ENCODE assay signal across 10 cellular contexts in the genomic region with DNA sequence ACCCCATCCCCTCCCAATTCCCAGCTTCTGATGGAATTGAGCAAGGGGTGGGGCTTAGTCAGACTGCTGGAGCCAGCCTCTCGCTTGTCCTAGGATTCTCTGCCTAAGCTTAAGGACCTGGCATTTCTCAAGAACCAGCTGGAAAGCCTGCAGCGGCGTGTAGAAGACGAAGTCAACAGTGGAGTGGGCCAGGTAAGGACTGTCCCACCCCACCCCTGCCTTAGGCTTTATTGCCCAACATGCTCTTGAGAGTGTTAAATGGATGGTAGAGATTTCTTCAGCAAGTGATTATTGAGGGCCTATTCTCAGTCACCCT.
DNase-seq lines count a peak whose midpoint lies in the region; TF ChIP-seq lines count a peak whose summit lies in the region.
"Had no signal": no experiment of that assay in that cellular context is flagged by ENCODE, and none has a peak within 500 bp of the region (broad histone marks: within the 10 kb centered on the region; RNA-seq: fewer than 3 reads in every experiment).

No MANE protein-coding gene starts in this region.

- no peaks in the 10 kb centered on the region for H3K9me3 ChIP-seq in tibial artery

- no peaks in the 10 kb centered on the region for H3K27me3 Mint-ChIP-seq in activated naive CD4-positive, alpha-beta T cell treated with anti-CD3 and anti-CD28 coated beads, Interleukin-2, amount 10 ng/mL, durations not matched to agents 7 days and 5 days
- H3K27me3 Mint-ChIP-seq in activated naive CD8-positive, alpha-beta T cell: no peaks in the 10 kb centered on the region

- H3K36me3 Mint-ChIP-seq in activated naive CD4-positive, alpha-beta T cell treated with anti-CD3 and anti-CD28 coated beads, Interleukin-2, amount 10 ng/mL, durations not matched to agents 7 days and 5 days: peaks cover 38% of the 10 kb centered on the region
- H3K36me3 Mint-ChIP-seq in activated naive CD8-positive, alpha-beta T cell: peaks cover 4% of the 10 kb centered on the region

- peak overlapping the region in 1 of 2 donors; percentile 94 for H3K27ac ChIP-seq in tibial artery

- H3K27ac Mint-ChIP-seq in activated naive CD4-positive, alpha-beta T cell treated with anti-CD3 and anti-CD28 coated beads, Interleukin-2, amount 10 ng/mL, durations not matched to agents 7 days and 5 days: peak overlapping the region; percentile 95
- peak overlapping the region; percentile 98 for H3K27ac Mint-ChIP-seq in activated naive CD8-positive, alpha-beta T cell

- TF ChIP-seq CTCF in tibial artery (IDR thresholded peaks at IDR 0.05): no peak

- H3K36me3 ChIP-seq in tibial artery: peaks cover 8 to 54% (median 43%) of the 10 kb centered on the region in 3 donors

- H3K4me3 ChIP-seq in tibial artery: peak overlapping the region; percentile 67 to 77

- DNase-seq in activated naive CD4-positive, alpha-beta T cell treated with anti-CD3 and anti-CD28 coated beads, Interleukin-2, amount 10 ng/mL, durations not matched to agents 7 days and 5 days: no peak
- no peak for DNase-seq in activated naive CD4-positive, alpha-beta T cell (lab: John Stamatoyannopoulos, UW)
- DNase-seq in iris pigment epithelial cell (ENCODE audit: low read depth) (peak; percentile 10), tibial artery (no peak), NCI-H510A (lab: John Stamatoyannopoulos, UW) (no peak), NCI-H446 (lab: John Stamatoyannopoulos, UW) (no peak), HCEC 1CT (no peak)
- DNase-seq: activated CD4-positive, alpha-beta T cell treated with anti-CD3 and anti-CD28 coated beads for 1 hour; midbrain had no signal

- peaks cover 0 to 60% (median 42%) of the 10 kb centered on the region in 4 donors for H3K4me1 ChIP-seq in tibial artery

- peak overlapping the region; percentile 87 for H3K4me3 Mint-ChIP-seq in activated naive CD4-positive, alpha-beta T cell treated with anti-CD3 and anti-CD28 coated beads, Interleukin-2, amount 10 ng/mL, durations not matched to agents 7 days and 5 days
- peak overlapping the region; percentile 91 for H3K4me3 Mint-ChIP-seq in activated naive CD8-positive, alpha-beta T cell

- H3K4me1 Mint-ChIP-seq in activated naive CD4-positive, alpha-beta T cell treated with anti-CD3 and anti-CD28 coated beads, Interleukin-2, amount 10 ng/mL, durations not matched to agents 7 days and 5 days: peaks cover 69% of the 10 kb centered on the region
- peaks cover 61% of the 10 kb centered on the region for H3K4me1 Mint-ChIP-seq in activated naive CD8-positive, alpha-beta T cell (ENCODE audit: low read depth)

- CTCF ChIA-PET in activated naive CD4-positive, alpha-beta T cell treated with anti-CD3 and anti-CD28 coated beads, Interleukin-2, amount 10 ng/mL, durations not matched to agents 7 days and 5 days (lab: Charles Lee): interaction anchor here (1.1 to 2.1 kb wide), 3 partner anchors 69 to 202 kb away, joined by 3 to 9 read pairs (median 3); no protein-coding TSS in a partner anchor

- intact Hi-C loops in tibial artery (cut with DNase I; ENCODE audit: low total_unique reads): loop anchor here (2.0 to 10.0 kb wide), 3 partner anchors 73 to 161 kb away; a partner anchor contains a TSS

- H3K27me3 ChIP-seq in tibial artery: no peaks in the 10 kb centered on the region

- no peaks in the 10 kb centered on the region for H3K9me3 Mint-ChIP-seq in activated naive CD4-positive, alpha-beta T cell treated with anti-CD3 and anti-CD28 coated beads, Interleukin-2, amount 10 ng/mL, durations not matched to agents 7 days and 5 days
- no peaks in the 10 kb centered on the region for H3K9me3 Mint-ChIP-seq in activated naive CD8-positive, alpha-beta T cell (ENCODE audit: low read depth)
